ENCODE assay signal across 15 cellular contexts in genomic region chr13:46343279-46343949, GRCh38. TPM values are rescaled to one million over a fixed set of nuclear protein-coding genes. Genes with fewer than 3 reads are reported as not detected.
"Had no signal": no experiment of that assay in that cellular context is flagged by ENCODE, and none has a peak within 500 bp of the region (broad histone marks: within the 10 kb centered on the region; RNA-seq: fewer than 3 reads in every experiment).

No MANE protein-coding gene starts in this region.

- DNase-seq: activated CD4-positive, alpha-beta T cell treated with anti-CD3 and anti-CD28 coated beads, Interleukin-2, amount 10 ng/mL, durations not matched to agents 7 days and 5 days; activated CD8-positive, alpha-beta memory T cell treated with anti-CD3 and anti-CD28 coated beads for 24 hours; activated naive CD8-positive, alpha-beta T cell treated with anti-CD3 and anti-CD28 coated beads for 36 hours; central memory CD4-positive, alpha-beta T cell; colonic mucosa; foreskin fibroblast; hypothalamus; kidney; left ventricle myocardium superior; mesendoderm; pancreas; stimulated activated CD4-positive, alpha-beta T cell treated with anti-CD3 and anti-CD28 coated beads, Interleukin-1b, Interleukin-23, amount 100 ng/mL, for 48 hours; upper lobe of right lung had no signal

- H3K4me3 Mint-ChIP-seq: activated CD4-positive, alpha-beta T cell treated with anti-CD3 and anti-CD28 coated beads, Interleukin-2, amount 10 ng/mL, durations not matched to agents 7 days and 5 days; activated naive CD8-positive, alpha-beta T cell treated with anti-CD3 and anti-CD28 coated beads for 36 hours; brain had no signal

- H3K27me3 Mint-ChIP-seq: activated CD4-positive, alpha-beta T cell treated with anti-CD3 and anti-CD28 coated beads, Interleukin-2, amount 10 ng/mL, durations not matched to agents 7 days and 5 days; activated naive CD8-positive, alpha-beta T cell treated with anti-CD3 and anti-CD28 coated beads for 36 hours had no signal

- ATAC-seq: left ventricle myocardium superior, pancreas, upper lobe of right lung had no signal

- H3K36me3 Mint-ChIP-seq: brain had no signal

- H3K9me3 ChIP-seq: colonic mucosa, pancreas, thoracic aorta, upper lobe of right lung had no signal

- H3K27ac Mint-ChIP-seq: activated CD4-positive, alpha-beta T cell treated with anti-CD3 and anti-CD28 coated beads, Interleukin-2, amount 10 ng/mL, durations not matched to agents 7 days and 5 days; brain had no signal

- H3K27me3 ChIP-seq: colonic mucosa, pancreas, upper lobe of right lung had no signal

- H3K4me1 ChIP-seq: colonic mucosa had no signal

- H3K4me3 ChIP-seq: colonic mucosa, pancreas, thoracic aorta, upper lobe of right lung had no signal

- H3K27ac ChIP-seq: colonic mucosa, pancreas, thoracic aorta, upper lobe of right lung had no signal

- H3K36me3 ChIP-seq: colonic mucosa, pancreas, thoracic aorta, upper lobe of right lung had no signal

RNA-seq across cellular contexts. Expression of gene RUBCNL, which starts 43.6 kb away (rescaled TPM):
- total RNA-seq: activated CD4-positive, alpha-beta T cell treated with anti-CD3 and anti-CD28 coated beads, Interleukin-2, amount 10 ng/mL, durations not matched to agents 7 days and 5 days had no signal
